Comparison of ENCODE assay signal across 19 cellular contexts in the genomic region with DNA sequence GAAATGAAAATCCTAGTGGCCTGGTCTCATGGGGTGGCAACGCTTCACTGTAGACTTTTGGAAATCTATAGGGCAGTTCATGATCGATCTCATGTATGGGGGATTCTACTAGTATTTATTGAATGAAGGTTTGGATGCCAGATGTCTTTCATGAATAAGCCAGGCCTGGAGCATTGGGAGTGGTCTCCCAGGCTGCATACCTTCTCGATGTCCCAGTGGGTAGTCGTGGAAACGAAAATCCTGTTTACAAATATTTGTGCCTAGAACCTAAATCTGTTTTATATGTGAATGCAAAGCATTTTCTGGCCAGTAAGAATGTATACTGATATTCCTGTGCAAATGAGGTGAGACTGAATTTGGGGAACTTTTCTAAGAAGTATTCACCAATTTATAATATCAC.
A peak's percentile ranks its signal among the peaks of the same experiment; 100 is the strongest.
DNase-seq lines count a peak whose midpoint lies in the region; ATAC-seq, FAIRE-seq and TF ChIP-seq lines count a peak whose summit lies in the region.
"Had no signal": no experiment of that assay in that cellular context is flagged by ENCODE, and none has a peak within 500 bp of the region (broad histone marks: within the 10 kb centered on the region; RNA-seq: fewer than 3 reads in every experiment).

No MANE protein-coding gene starts in this region.

- no peak overlapping the region for H2BK20ac ChIP-seq in H1 (ENCODE audit: low read length)

- 88% methylated on average over 5 of the region's 5 CpGs; no CpG with 5 or more reads in 1 of the 2 experiments for WGBS in H1 (ENCODE audit: extremely low coverage in 1 of 2, insufficient coverage in 1 of 2, insufficient read length in 1 of 2, insufficient replicate concordance in 2 of 2, low coverage in 1 of 2, low lambda C conversion rate in 2 of 2, missing lambda C conversion rate in 1 of 2), 2 experiments
- WGBS in mesenchymal stem cell: 74% methylated on average over 5 of the region's 5 CpGs

- DNase-seq in NCI-H82 (lab: John Stamatoyannopoulos, UW): peak; percentile 37
- no peak for DNase-seq in NCI-H82 treated with DMSO at 0.1 percent for 48 hours (lab: John Stamatoyannopoulos, UW; ENCODE audit: unreplicated experiment)
- DNase-seq in H1 (ENCODE audit: low read depth in 1 of 2, low spot score in 2 of 2): no peak
- peak; percentile 34 for DNase-seq in mesenchymal stem cell
- no peak for DNase-seq in left cardiac atrium
- no peak for DNase-seq in LoVo (ENCODE audit: low spot score)
- DNase-seq: 8988T; AML-193; C1 segment of cervical spinal cord; CD8-positive, alpha-beta T cell; GDM1; Karpas-422; NCI-H1417; NCI-H187; NCI-H510A; NK-92 treated with Interleukin-12 subunit alpha and Interleukin-12 subunit beta, amount 100 ng/mL, for 24 hours; Peyer's patch; SJCRH30 had no signal

- H2BK15ac ChIP-seq in H1 (ENCODE audit: low read length) (no peak overlapping the region), mesenchymal stem cell (ENCODE audit: low read depth, poor library complexity, severe bottlenecking) (no peak overlapping the region)

- no peaks in the 10 kb centered on the region for H3K23me2 ChIP-seq in H1 (ENCODE audit: low read depth, low read length)

- H3K4me2 ChIP-seq in H1 (ENCODE audit: insufficient read depth in 1 of 2, low read depth in 2 of 2, low read length in 2 of 2) (no peak overlapping the region), mesenchymal stem cell (ENCODE audit: low read length, poor library complexity, severe bottlenecking) (no peak overlapping the region)

- no peak overlapping the region for H3K4me3 ChIP-seq in H1 (ENCODE audit: extremely low read depth in 1 of 4, insufficient read depth in 2 of 4, low read depth in 3 of 4, low read length in 4 of 4)
- H3K4me3 ChIP-seq in mesenchymal stem cell (ENCODE audit: insufficient read depth in 1 of 2, low read depth in 1 of 2, low read length in 2 of 2): no peak overlapping the region
- H3K4me3 ChIP-seq: Peyer's patch, SJCRH30 had no signal

- no peak overlapping the region for H3K4ac ChIP-seq in H1 (replicated peaks; ENCODE audit: insufficient read length, low read depth, low read length)
- H3K4ac ChIP-seq in mesenchymal stem cell (ENCODE audit: low read depth in 1 of 2, low read length in 2 of 2): no peak overlapping the region

- no peak for ATAC-seq in left cardiac atrium
- ATAC-seq in HG03280 (IDR thresholded peaks at IDR 0.05; ENCODE audit: unreplicated experiment): no peak
- ATAC-seq: CD8-positive, alpha-beta T cell had no signal

- H2BK120ac ChIP-seq in H1 (replicated peaks; ENCODE audit: low read depth, low read length): no peak overlapping the region
- H2BK120ac ChIP-seq in mesenchymal stem cell (ENCODE audit: low read depth, low read length): no peak overlapping the region

- H3K9me3 ChIP-seq in H1 (ENCODE audit: insufficient read depth in 2 of 2, low read depth in 1 of 2, low read length in 1 of 2) (no peaks in the 10 kb centered on the region), mesenchymal stem cell (ENCODE audit: control insufficient read depth, low read length) (no peaks in the 10 kb centered on the region)
- H3K9me3 ChIP-seq: Peyer's patch, SJCRH30 had no signal

- H4K8ac ChIP-seq in H1 (ENCODE audit: extremely low read depth, insufficient read depth, low read length) (no peak overlapping the region), mesenchymal stem cell (ENCODE audit: low read length) (no peak overlapping the region)

- intact Hi-C loops in left cardiac atrium (cut with DNase I): no loop called here

- H3K79me2 ChIP-seq in H1 (ENCODE audit: control insufficient read depth in 1 of 2, insufficient read depth in 2 of 2, low read length in 2 of 2): no peaks in the 10 kb centered on the region

- no peak overlapping the region for H3K23ac ChIP-seq in H1 (ENCODE audit: insufficient read length)
- H3K23ac ChIP-seq in mesenchymal stem cell (ENCODE audit: low read length in 2 of 2): no peak overlapping the region

- TF ChIP-seq POLR2A in H1 (IDR thresholded peaks at IDR 0.05; ENCODE audit: control extremely low read depth in 1 of 2, low read depth in 2 of 2, low read length in 2 of 2): no peak

- no peak for TF ChIP-seq RAD21 in H1 (IDR thresholded peaks at IDR 0.05 in 1 of 2, conservative IDR thresholded peaks at IDR 0.05 in 1 of 2; ENCODE audit: low read depth in 2 of 2, low read length in 2 of 2)

- H3K27ac ChIP-seq in H1 (ENCODE audit: low read depth, low read length) (no peak overlapping the region; the same call in 1 of the 2 replicates), mesenchymal stem cell (ENCODE audit: low read length, poor library complexity, severe bottlenecking) (no peak overlapping the region)
- H3K27ac ChIP-seq: Peyer's patch, SJCRH30 had no signal

- H2BK12ac ChIP-seq in H1 (ENCODE audit: low read depth, low read length) (peak overlapping the region; percentile 62; the same call in 1 of the 2 replicates), mesenchymal stem cell (ENCODE audit: low read length in 2 of 2) (no peak overlapping the region)

- H2BK5ac ChIP-seq in H1 (ENCODE audit: low read depth, low read length) (no peak overlapping the region), mesenchymal stem cell (ENCODE audit: low read depth, low read length, poor library complexity, severe bottlenecking) (no peak overlapping the region)

- H3K79me1 ChIP-seq in H1 (ENCODE audit: low read depth, low read length) (no peaks in the 10 kb centered on the region), mesenchymal stem cell (replicated peaks; ENCODE audit: low read length, poor library complexity, severe bottlenecking) (peaks cover 14% of the 10 kb centered on the region)

- H3K4me1 ChIP-seq in H1 (replicated peaks in 1 of 4; ENCODE audit: control insufficient read depth in 3 of 4, insufficient read depth in 4 of 4, low read length in 3 of 4) (peaks cover 0 to 8% (median 0%) of the 10 kb centered on the region in 4 experiments; a peak in 1 of 7 replicates), mesenchymal stem cell (ENCODE audit: control insufficient read depth, insufficient read depth, low read depth, low read length) (no peaks in the 10 kb centered on the region)
- H3K4me1 ChIP-seq: Peyer's patch, SJCRH30 had no signal

- H3K9ac ChIP-seq in H1 (replicated peaks in 1 of 4; ENCODE audit: extremely low read depth in 1 of 4, low read depth in 3 of 4, low read length in 3 of 4) (no peak overlapping the region), mesenchymal stem cell (ENCODE audit: low read length) (no peak overlapping the region)

- no peak overlapping the region for H3K56ac ChIP-seq in H1 (replicated peaks; ENCODE audit: insufficient read length, low read depth, low read length)

- H2AFZ ChIP-seq in H1 (ENCODE audit: low read length): no peak overlapping the region
- H2AFZ ChIP-seq in mesenchymal stem cell (ENCODE audit: low read depth, low read length): no peak overlapping the region

- FAIRE-seq in H1 (lab: Jason Lieb, UNC): no peak

- H2AK5ac ChIP-seq in H1 (ENCODE audit: low read depth, low read length) (no peak overlapping the region), mesenchymal stem cell (ENCODE audit: low read length, severe bottlenecking) (no peak overlapping the region)

- H3K18ac ChIP-seq in H1 (ENCODE audit: extremely low read depth, low read length) (no peak overlapping the region), mesenchymal stem cell (ENCODE audit: low read depth in 1 of 2, low read length in 2 of 2) (no peak overlapping the region)

- no peaks in the 10 kb centered on the region for H4K20me1 ChIP-seq in H1 (replicated peaks in 1 of 2; ENCODE audit: control insufficient read depth in 1 of 2, insufficient read depth in 2 of 2, low read length in 2 of 2)

- no peaks in the 10 kb centered on the region for H3K36me3 ChIP-seq in H1 (ENCODE audit: control insufficient read depth in 2 of 4, insufficient read depth in 4 of 4, low read length in 3 of 4)
- H3K36me3 ChIP-seq in mesenchymal stem cell (ENCODE audit: control insufficient read depth in 1 of 2, insufficient read depth in 2 of 2, low read depth in 1 of 2, low read length in 2 of 2): peaks cover 0 to 4% of the 10 kb centered on the region in 2 experiments
- H3K36me3 ChIP-seq: Peyer's patch, SJCRH30 had no signal

- H3K14ac ChIP-seq in H1 (ENCODE audit: insufficient read length) (no peak overlapping the region), mesenchymal stem cell (ENCODE audit: low read length in 2 of 2) (no peak overlapping the region)

- no peak for TF ChIP-seq EP300 in H1 (IDR thresholded peaks at IDR 0.05; ENCODE audit: borderline replicate concordance in 1 of 2, low read depth in 2 of 2, low read length in 2 of 2)

- CTCF ChIA-PET in H1 (lab: Charles Lee; ENCODE audit: partially characterized antibody): interaction anchor here (1.1 kb wide), 1 partner anchor 15 kb away, joined by 3 read pairs; no protein-coding TSS in a partner anchor

- H3K27me3 ChIP-seq in H1 (replicated peaks in 1 of 4; ENCODE audit: control insufficient read depth in 3 of 4, extremely low read depth in 1 of 4, insufficient read depth in 3 of 4, low read length in 3 of 4) (no peaks in the 10 kb centered on the region), mesenchymal stem cell (ENCODE audit: control insufficient read depth in 1 of 2, insufficient read depth in 1 of 2, low read length in 2 of 2) (no peaks in the 10 kb centered on the region)
- H3K27me3 ChIP-seq: Peyer's patch, SJCRH30 had no signal

- POLR2A ChIA-PET in H1 (lab: Charles Lee; ENCODE audit: partially characterized antibody): no interaction called here

- H4K5ac ChIP-seq in H1 (ENCODE audit: insufficient read length, low read depth, low read length): no peak overlapping the region

- no peak overlapping the region for H4K91ac ChIP-seq in H1 (replicated peaks; ENCODE audit: insufficient read length, low read length)
- H4K91ac ChIP-seq in mesenchymal stem cell (ENCODE audit: low read length): no peak overlapping the region

- no peak for TF ChIP-seq CTCF in H1 (IDR thresholded peaks at IDR 0.05; ENCODE audit: control extremely low read depth in 1 of 3, insufficient read depth in 1 of 3, low read depth in 1 of 3, low read length in 3 of 3)

TF ChIP-seq in H1, 55 proteins besides CTCF, POLR2A, EP300 and RAD21:
- TF ChIP-seq FOSL1 (IDR thresholded peaks at IDR 0.05; ENCODE audit: insufficient read depth, low read depth, low read length) (no peak), TEAD4 (IDR thresholded peaks at IDR 0.05; ENCODE audit: low read depth, low read length) (peak; percentile 43; the same call in 1 of the 2 replicates)

Comparison
In these comparisons a context has a peak if more than half of its experiments do, and no peak if none do; other contexts are left out.
1. DNase-seq: peak in NCI-H82 (single experiment) and mesenchymal stem cell (single experiment); none in NCI-H82 treated with DMSO at 0.1 percent for 48 hours (single experiment), H1 (0 of 2), left cardiac atrium (single experiment) and LoVo (single experiment).